Comparison of ENCODE assay signal across 1 cellular context in genomic region chr10:93542358-93542791, GRCh38.
TF ChIP-seq lines count a peak whose summit lies in the region.

No MANE protein-coding gene starts in this region.

TF ChIP-seq in IMR-90, 13 proteins besides CTCF, POLR2A, EP300 and RAD21 (continued from another document):
- no peak for TF ChIP-seq USF2 (IDR thresholded peaks at IDR 0.05; ENCODE audit: low read depth, low read length)
- no peak for TF ChIP-seq FOS (IDR thresholded peaks at IDR 0.05; ENCODE audit: low read depth, low read length)
- no peak for TF ChIP-seq BHLHE40 (IDR thresholded peaks at IDR 0.05; ENCODE audit: low read depth, low read length)
- TF ChIP-seq SMC3 (IDR thresholded peaks at IDR 0.05; ENCODE audit: low read depth, low read length): no peak
- TF ChIP-seq NFE2L2 (IDR thresholded peaks at IDR 0.05; ENCODE audit: low read depth, low read length): no peak
- no peak for TF ChIP-seq ELK1 (IDR thresholded peaks at IDR 0.05; ENCODE audit: borderline replicate concordance, low read depth, low read length)
- no peak for TF ChIP-seq CHD1 (IDR thresholded peaks at IDR 0.05; ENCODE audit: low read depth, low read length)
- no peak for TF ChIP-seq MAZ (IDR thresholded peaks at IDR 0.05; ENCODE audit: borderline replicate concordance, low read depth, low read length)
- no peak for TF ChIP-seq CEBPB (IDR thresholded peaks at IDR 0.05; ENCODE audit: low read depth, low read length)
